ENCODE assay signal across 1 cellular context in the genomic region with DNA sequence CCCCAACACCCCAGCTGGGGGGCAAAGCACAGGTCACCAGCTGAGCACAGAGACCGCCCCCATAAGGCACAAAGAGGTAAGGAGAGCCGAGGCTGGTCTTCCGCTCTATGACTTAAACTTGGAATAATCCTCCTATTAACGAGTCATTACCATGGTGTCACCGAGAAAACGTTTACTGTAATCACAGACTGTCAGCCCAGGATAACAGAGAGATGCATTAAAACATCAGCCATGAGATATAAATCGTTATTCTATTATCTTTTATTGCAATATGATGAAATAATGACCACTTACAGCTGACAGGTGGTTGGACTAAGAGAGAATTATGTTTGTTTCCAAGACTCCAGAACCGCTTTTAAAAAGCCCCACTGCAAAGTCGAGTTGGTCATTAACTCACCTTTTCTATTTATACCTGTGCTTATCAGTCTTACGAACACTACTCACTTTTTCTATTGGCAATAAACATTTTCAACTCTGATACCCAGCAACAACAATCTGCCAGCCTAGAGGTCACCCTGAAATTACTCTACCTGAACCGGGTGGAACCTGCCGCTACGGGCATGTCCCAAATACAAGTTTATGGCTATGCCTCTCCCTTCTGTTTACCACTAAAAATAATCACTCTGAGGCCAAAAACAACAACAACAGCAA.
TF ChIP-seq lines count a peak whose summit lies in the region.

No MANE protein-coding gene starts in this region.

TF ChIP-seq in HEK293, 187 proteins besides CTCF, POLR2A, EP300 and RAD21 (continued from another document):
- no peak for TF ChIP-seq ZNF777 (tag by site-specific recombination; IDR thresholded peaks at IDR 0.05; ENCODE audit: borderline replicate concordance)
- TF ChIP-seq ZNF223 (tag by site-specific recombination; IDR thresholded peaks at IDR 0.05), result no peak
- TF ChIP-seq ZNF324 (tag by site-specific recombination; IDR thresholded peaks at IDR 0.05), result no peak
- TF ChIP-seq OVOL3 (tag by site-specific recombination; IDR thresholded peaks at IDR 0.05), result no peak
- no peak for TF ChIP-seq ZSCAN16 (tag by site-specific recombination; IDR thresholded peaks at IDR 0.05)
- TF ChIP-seq ZNF624 (tag by site-specific recombination; IDR thresholded peaks at IDR 0.05), result no peak
- no peak for TF ChIP-seq ZNF302 (tag by site-specific recombination; IDR thresholded peaks at IDR 0.05; ENCODE audit: low read depth)
- no peak for TF ChIP-seq ZNF473 (tag by site-specific recombination; IDR thresholded peaks at IDR 0.05)
- TF ChIP-seq, protein P1, sequence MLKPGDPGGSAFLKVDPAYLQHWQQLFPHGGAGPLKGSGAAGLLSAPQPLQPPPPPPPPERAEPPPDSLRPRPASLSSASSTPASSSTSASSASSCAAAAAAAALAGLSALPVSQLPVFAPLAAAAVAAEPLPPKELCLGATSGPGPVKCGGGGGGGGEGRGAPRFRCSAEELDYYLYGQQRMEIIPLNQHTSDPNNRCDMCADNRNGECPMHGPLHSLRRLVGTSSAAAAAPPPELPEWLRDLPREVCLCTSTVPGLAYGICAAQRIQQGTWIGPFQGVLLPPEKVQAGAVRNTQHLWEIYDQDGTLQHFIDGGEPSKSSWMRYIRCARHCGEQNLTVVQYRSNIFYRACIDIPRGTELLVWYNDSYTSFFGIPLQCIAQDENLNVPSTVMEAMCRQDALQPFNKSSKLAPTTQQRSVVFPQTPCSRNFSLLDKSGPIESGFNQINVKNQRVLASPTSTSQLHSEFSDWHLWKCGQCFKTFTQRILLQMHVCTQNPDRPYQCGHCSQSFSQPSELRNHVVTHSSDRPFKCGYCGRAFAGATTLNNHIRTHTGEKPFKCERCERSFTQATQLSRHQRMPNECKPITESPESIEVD (tag by site-specific recombination; IDR thresholded peaks at IDR 0.05), result peak; percentile 36
- TF ChIP-seq ZNF112 (tag by site-specific recombination; IDR thresholded peaks at IDR 0.05), result no peak
- TF ChIP-seq ZNF157 (tag by site-specific recombination; IDR thresholded peaks at IDR 0.05), result no peak
TF ChIP-seq in HEK293: peak in this region for 3.
